8 cellular contexts compared by ENCODE assay signal in genomic region chr4:103197765-103198110, GRCh38. TPM values are rescaled to one million over a fixed set of nuclear protein-coding genes. Genes with fewer than 3 reads are reported as not detected.
DNase-seq lines count a peak whose midpoint lies in the region; ATAC-seq and TF ChIP-seq lines count a peak whose summit lies in the region.

No MANE protein-coding gene starts in this region.

- no peak overlapping the region for H3K23ac ChIP-seq in neuronal stem cell (ENCODE audit: low read depth, low read length, poor library complexity)

- no peak overlapping the region for H2BK12ac ChIP-seq in neuronal stem cell (ENCODE audit: low read length)

- 0 to 1% methylated on average over 9 of the region's 9 CpGs for WGBS in esophagus, 2 donors
- no CpG with 5 or more reads among the region's 9 CpGs for whole genome bisulfite sequencing in neuronal stem cell (ENCODE audit: extremely low coverage in 2 of 2, insufficient read length in 2 of 2, insufficient replicate concordance in 1 of 2), 2 donors

- H4K20me1 ChIP-seq in OCI-LY1 (ENCODE audit: insufficient read depth, low read length): no peaks in the 10 kb centered on the region

- peaks cover 12% of the 10 kb centered on the region for H3K79me2 ChIP-seq in OCI-LY1 (ENCODE audit: insufficient read depth, low read length)

- H4K8ac ChIP-seq in neuronal stem cell (ENCODE audit: low read depth, low read length): no peak overlapping the region

- no peak overlapping the region for H3K14ac ChIP-seq in neuronal stem cell (ENCODE audit: low read length)

- H4K91ac ChIP-seq in neuronal stem cell (ENCODE audit: low read depth, low read length, poor library complexity): no peak overlapping the region

- H3K79me1 ChIP-seq in neuronal stem cell (ENCODE audit: low read depth, low read length): peaks cover 2% of the 10 kb centered on the region

- H2BK5ac ChIP-seq in neuronal stem cell (ENCODE audit: low read length): no peak overlapping the region

- H3K4ac ChIP-seq in neuronal stem cell (ENCODE audit: low read length): no peak overlapping the region

- no peak overlapping the region for H3K18ac ChIP-seq in neuronal stem cell (ENCODE audit: low read length)

- no peak overlapping the region for H2BK120ac ChIP-seq in neuronal stem cell (ENCODE audit: low read depth, low read length)

- no peak overlapping the region for H3K27ac ChIP-seq in OCI-LY1 (ENCODE audit: low read depth, low read length, poor library complexity, severe bottlenecking)
- H3K27ac ChIP-seq in esophagus (ENCODE audit: low read depth in 2 of 2, low read length in 1 of 2): peak overlapping the region in 1 of 2 donors; percentile 28
- peak overlapping the region; percentile 53 for H3K27ac ChIP-seq in neuronal stem cell (replicated peaks; ENCODE audit: low read length)

- H3K9ac ChIP-seq in OCI-LY1 (ENCODE audit: low read length) (peak overlapping the region; percentile 82), neuronal stem cell (ENCODE audit: low read depth, low read length, poor library complexity) (peak overlapping the region; percentile 95)

- no peak overlapping the region for H2AK5ac ChIP-seq in neuronal stem cell (ENCODE audit: low read depth, low read length)

- H2AFZ ChIP-seq in OCI-LY1 (ENCODE audit: low read length) (0 out of 2 replicates have a peak overlapping the region, but pooled peaks have one; percentile 4), neuronal stem cell (ENCODE audit: low read length) (peak overlapping the region; percentile 93)

- H3K4me3 ChIP-seq in OCI-LY1 (ENCODE audit: low read depth, low read length, poor library complexity, severe bottlenecking) (peak overlapping the region; percentile 87), esophagus (ENCODE audit: low read depth in 1 of 2, low read length in 2 of 2) (peak overlapping the region; percentile 70 to 78), neuronal stem cell (ENCODE audit: low read length in 2 of 2) (peak overlapping the region; percentile 78 to 90)

- DNase-seq in neuronal stem cell (ENCODE audit: low spot score) (no peak), hippocampal formation (lab: John Stamatoyannopoulos, UW) (no peak), GM19240 (ENCODE audit: insufficient read length, low spot score) (no peak), GF-D8 (lab: John Stamatoyannopoulos, UW) (no peak)

- H3K36me3 ChIP-seq in OCI-LY1 (ENCODE audit: insufficient read depth, low read length): peaks cover 39% of the 10 kb centered on the region
- no peaks in the 10 kb centered on the region for H3K36me3 ChIP-seq in esophagus (ENCODE audit: control insufficient read depth in 2 of 2, insufficient read depth in 2 of 2, low read length in 1 of 2)
- peaks cover 0 to 40% of the 10 kb centered on the region in 2 donors for H3K36me3 ChIP-seq in neuronal stem cell (replicated peaks in 1 of 2; ENCODE audit: control insufficient read depth in 2 of 2, insufficient read depth in 2 of 2, low read length in 2 of 2)

- no peak for TF ChIP-seq CTCF in OCI-LY1 (IDR thresholded peaks at IDR 0.05; ENCODE audit: low read length)

- H3F3A ChIP-seq in OCI-LY1 (ENCODE audit: insufficient read depth, low read length): no peaks in the 10 kb centered on the region

- H3K4me2 ChIP-seq in OCI-LY1 (ENCODE audit: low read length): peak overlapping the region; percentile 64
- peak overlapping the region; percentile 46 for H3K4me2 ChIP-seq in neuronal stem cell (ENCODE audit: insufficient read depth, low read length, poor library complexity, severe bottlenecking)

- H3K9me3 ChIP-seq in OCI-LY1 (ENCODE audit: low read length) (no peaks in the 10 kb centered on the region), esophagus (ENCODE audit: control insufficient read depth in 2 of 2, insufficient read depth in 1 of 2, low read depth in 1 of 2, low read length in 1 of 2) (no peaks in the 10 kb centered on the region), neuronal stem cell (replicated peaks in 1 of 2; ENCODE audit: control insufficient read depth in 2 of 2, insufficient read depth in 1 of 2, low read depth in 1 of 2, low read length in 2 of 2) (peaks cover 0 to 8% of the 10 kb centered on the region in 2 donors)

- H3K4me1 ChIP-seq in OCI-LY1 (ENCODE audit: insufficient read depth, low read length, severe bottlenecking): peaks cover 18% of the 10 kb centered on the region
- H3K4me1 ChIP-seq in esophagus (ENCODE audit: control insufficient read depth in 2 of 2, insufficient read depth in 2 of 2, low read length in 1 of 2): no peaks in the 10 kb centered on the region
- peaks cover 2 to 11% of the 10 kb centered on the region in 2 donors for H3K4me1 ChIP-seq in neuronal stem cell (ENCODE audit: control insufficient read depth in 2 of 2, insufficient read depth in 1 of 2, low read depth in 1 of 2, low read length in 2 of 2)

- no peaks in the 10 kb centered on the region for H3K9me2 ChIP-seq in OCI-LY1 (ENCODE audit: low read depth, low read length)

- H2BK15ac ChIP-seq in neuronal stem cell (ENCODE audit: low read length): no peak overlapping the region

- H3K27me3 ChIP-seq in OCI-LY1 (ENCODE audit: insufficient read depth, low read length) (no peaks in the 10 kb centered on the region), esophagus (ENCODE audit: control insufficient read depth in 1 of 2, insufficient read depth in 2 of 2, low read length in 2 of 2) (no peaks in the 10 kb centered on the region), neuronal stem cell (ENCODE audit: control insufficient read depth in 3 of 3, insufficient read depth in 3 of 3, low read depth in 1 of 3, low read length in 3 of 3) (no peaks in the 10 kb centered on the region)

- ATAC-seq in GM18520 (IDR thresholded peaks at IDR 0.05; ENCODE audit: unreplicated experiment): peak; percentile 16
- ATAC-seq in HG02610 (IDR thresholded peaks at IDR 0.05; ENCODE audit: unreplicated experiment): peak; percentile 55

RNA-seq across cellular contexts. Expression of gene CENPE, which starts 0.4 kb away (rescaled TPM):
- 1 to 10 TPM; 2.0 to 2.3 TPM for polyA plus RNA-seq in esophagus
- 41.7 TPM for polyA plus RNA-seq in neuronal stem cell (2013, experiment 1 of 2)
- 44.1 TPM for polyA plus RNA-seq in neuronal stem cell (2013, experiment 2 of 2)
